8 cellular contexts compared by ENCODE assay signal in the genomic region with DNA sequence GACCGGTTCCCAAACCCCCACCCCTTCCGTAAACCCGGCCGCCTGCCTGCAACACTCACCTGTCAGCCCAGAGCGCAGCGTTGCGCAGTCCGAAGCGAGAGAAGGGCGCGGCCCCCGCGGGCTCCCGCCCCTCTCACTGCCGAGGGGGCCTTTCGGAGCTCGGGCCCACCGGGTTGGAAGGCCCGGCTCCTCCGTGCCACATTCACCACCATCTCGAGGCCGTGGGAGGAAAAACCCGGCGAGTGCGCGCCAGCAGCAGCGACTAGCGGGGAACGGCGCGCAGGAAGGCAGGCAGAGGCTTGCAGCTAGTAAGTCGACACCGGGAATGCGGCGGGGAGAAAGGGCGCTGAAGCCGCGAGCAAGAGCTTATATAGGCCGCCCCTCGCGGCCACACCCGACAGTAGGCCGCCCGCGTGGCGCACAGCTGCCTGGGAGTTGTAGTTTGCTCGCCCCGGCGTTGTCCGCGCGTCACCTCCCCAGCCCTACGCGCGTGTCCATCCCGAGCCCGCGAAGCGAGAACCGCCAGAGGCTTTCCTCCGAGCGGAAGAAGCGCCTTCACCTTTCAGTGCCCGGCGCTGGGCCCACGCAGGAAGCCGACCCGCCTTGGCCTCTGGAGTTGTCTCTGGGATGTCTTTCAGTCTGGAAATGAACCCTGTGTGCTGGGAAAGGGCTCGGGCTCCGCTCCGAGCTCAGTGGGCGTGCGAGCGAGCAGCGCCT. TPM values are rescaled to one million over a fixed set of nuclear protein-coding genes. Genes with fewer than 3 reads are reported as not detected.
DNase-seq lines count a peak whose midpoint lies in the region; ATAC-seq and TF ChIP-seq lines count a peak whose summit lies in the region.

No MANE protein-coding gene starts in this region.

- intact Hi-C loops in activated T-helper 1 cell treated with anti-CD3 and anti-CD28 coated beads, Interleukin-12 subunit alpha, Interleukin-12 subunit beta, Interleukin-2, Interleukin-4 antibody, amounts not matched to agents 30 ng/mL and 10 ng/mL and 1 ng/mL, durations not matched to agents 14 hours and 24 hours and 36 hours (cut with micrococcal nuclease), result loop anchor here (1.0 to 5.0 kb wide), 12 partner anchors 22 to 346 kb away; partner anchors contain the start of genes GMEB1, PHACTR4, RCC1 and RNU11
- intact Hi-C loops in natural killer cell (cut with micrococcal nuclease), result loop anchor here (1.0 to 2.0 kb wide), 2 partner anchors 63 to 155 kb away; partner anchors contain the start of gene YTHDF2

- ATAC-seq in DND-41 (ENCODE audit: insufficient read depth, low read depth) (peak; percentile 89), GM21723 (IDR thresholded peaks at IDR 0.05; ENCODE audit: unreplicated experiment) (peak; percentile 82), natural killer cell (peak; percentile 90 to 95 (median 94))

- peaks cover 31% of the 10 kb centered on the region for H3K4me1 Mint-ChIP-seq in activated T-helper 1 cell treated with anti-CD3 and anti-CD28 coated beads, Interleukin-12 subunit alpha, Interleukin-12 subunit beta, Interleukin-2, Interleukin-4 antibody, amounts not matched to agents 30 ng/mL and 10 ng/mL and 1 ng/mL, durations not matched to agents 14 hours and 24 hours and 36 hours (ENCODE audit: low read depth)
- peaks cover 38 to 41% of the 10 kb centered on the region in 2 donors for H3K4me1 Mint-ChIP-seq in natural killer cell

- H3K9ac ChIP-seq in DND-41 (ENCODE audit: low read depth, low read length), result peak overlapping the region; percentile 95

- peak overlapping the region; percentile 80 for H2AFZ ChIP-seq in DND-41 (ENCODE audit: low read depth, low read length)

- peak; percentile 94 to 97 for TF ChIP-seq POLR2A in Peyer's patch (IDR thresholded peaks at IDR 0.05)

- H3K4me3 ChIP-seq in DND-41 (ENCODE audit: low read depth in 1 of 2, low read length in 2 of 2), result peak overlapping the region; percentile 86 to 89
- peak overlapping the region; percentile 64 to 86 (median 78) for H3K4me3 ChIP-seq in Peyer's patch

- peaks cover 29% of the 10 kb centered on the region for H3K79me2 ChIP-seq in DND-41 (ENCODE audit: insufficient read depth, low read length)

- peak; percentile 94 for DNase-seq in DND-41
- DNase-seq in KG1 (lab: John Stamatoyannopoulos, UW), result peak; percentile 79
- DNase-seq in Peyer's patch, result peak; percentile 96 to 98 (median 97)
- DNase-seq in activated T-helper 1 cell treated with anti-CD3 and anti-CD28 coated beads, Interleukin-12 subunit alpha, Interleukin-12 subunit beta, Interleukin-2, Interleukin-4 antibody, amounts not matched to agents 30 ng/mL and 10 ng/mL and 1 ng/mL, durations not matched to agents 14 hours and 24 hours and 36 hours (ENCODE audit: low spot score), result peak; percentile 94
- peak; percentile 97 for DNase-seq in fibroblast of gingiva (ENCODE audit: low read depth)
- DNase-seq in natural killer cell, result peak; percentile 80
- DNase-seq in stimulated activated naive CD4-positive, alpha-beta T cell (lab: John Stamatoyannopoulos, UW), result peak; percentile 87 to 92 (median 90)

- peak overlapping the region; percentile 85 for H3K27ac Mint-ChIP-seq in activated T-helper 1 cell treated with anti-CD3 and anti-CD28 coated beads, Interleukin-12 subunit alpha, Interleukin-12 subunit beta, Interleukin-2, Interleukin-4 antibody, amounts not matched to agents 30 ng/mL and 10 ng/mL and 1 ng/mL, durations not matched to agents 14 hours and 24 hours and 36 hours
- H3K27ac Mint-ChIP-seq in natural killer cell, result peak overlapping the region; percentile 83 to 89

- peak; percentile 18 for TF ChIP-seq CTCF in DND-41 (IDR thresholded peaks at IDR 0.05; ENCODE audit: borderline replicate concordance, extremely low read depth, low read length, poor library complexity, severe bottlenecking)
- TF ChIP-seq CTCF in Peyer's patch (IDR thresholded peaks at IDR 0.05), result peak in 4 of 6 experiments; percentile 22 to 41 (median 30)
- peak; percentile 5 for TF ChIP-seq CTCF in natural killer cell (IDR thresholded peaks at IDR 0.05)

- peaks cover 38% of the 10 kb centered on the region for H3K36me3 Mint-ChIP-seq in activated T-helper 1 cell treated with anti-CD3 and anti-CD28 coated beads, Interleukin-12 subunit alpha, Interleukin-12 subunit beta, Interleukin-2, Interleukin-4 antibody, amounts not matched to agents 30 ng/mL and 10 ng/mL and 1 ng/mL, durations not matched to agents 14 hours and 24 hours and 36 hours (ENCODE audit: low read depth)
- H3K36me3 Mint-ChIP-seq in natural killer cell, result peaks cover 16% of the 10 kb centered on the region

- H3K27ac ChIP-seq in DND-41 (ENCODE audit: low read length) (peak overlapping the region; percentile 75), Peyer's patch (peak overlapping the region; percentile 84 to 87 (median 86))

- H3K36me3 ChIP-seq in DND-41 (ENCODE audit: insufficient read depth, low read length) (peaks cover 48% of the 10 kb centered on the region), Peyer's patch (peaks cover 0 to 37% (median 0%) of the 10 kb centered on the region in 3 donors)

- no peaks in the 10 kb centered on the region for H3K27me3 Mint-ChIP-seq in activated T-helper 1 cell treated with anti-CD3 and anti-CD28 coated beads, Interleukin-12 subunit alpha, Interleukin-12 subunit beta, Interleukin-2, Interleukin-4 antibody, amounts not matched to agents 30 ng/mL and 10 ng/mL and 1 ng/mL, durations not matched to agents 14 hours and 24 hours and 36 hours (ENCODE audit: insufficient read depth)
- H3K27me3 Mint-ChIP-seq in natural killer cell (ENCODE audit: low read depth in 2 of 2), result peaks cover 0 to 3% of the 10 kb centered on the region in 2 donors

- no peaks in the 10 kb centered on the region for H3K9me3 Mint-ChIP-seq in activated T-helper 1 cell treated with anti-CD3 and anti-CD28 coated beads, Interleukin-12 subunit alpha, Interleukin-12 subunit beta, Interleukin-2, Interleukin-4 antibody, amounts not matched to agents 30 ng/mL and 10 ng/mL and 1 ng/mL, durations not matched to agents 14 hours and 24 hours and 36 hours
- no peaks in the 10 kb centered on the region for H3K9me3 Mint-ChIP-seq in natural killer cell

- no peaks in the 10 kb centered on the region for H3K9me3 ChIP-seq in DND-41 (ENCODE audit: insufficient read depth, low read length, severe bottlenecking)
- no peaks in the 10 kb centered on the region for H3K9me3 ChIP-seq in Peyer's patch

- H3K4me3 Mint-ChIP-seq in activated T-helper 1 cell treated with anti-CD3 and anti-CD28 coated beads, Interleukin-12 subunit alpha, Interleukin-12 subunit beta, Interleukin-2, Interleukin-4 antibody, amounts not matched to agents 30 ng/mL and 10 ng/mL and 1 ng/mL, durations not matched to agents 14 hours and 24 hours and 36 hours, result peak overlapping the region; percentile 99
- peak overlapping the region; percentile 92 for H3K4me3 Mint-ChIP-seq in natural killer cell

- H3K4me1 ChIP-seq in DND-41 (ENCODE audit: insufficient read depth, low read length), result peaks cover 33% of the 10 kb centered on the region
- peaks cover 0 to 14% (median 3%) of the 10 kb centered on the region in 4 donors for H3K4me1 ChIP-seq in Peyer's patch

- H4K20me1 ChIP-seq in DND-41 (ENCODE audit: insufficient read depth, low read length), result peaks cover 28% of the 10 kb centered on the region

- peak overlapping the region; percentile 84 for H3K4me2 ChIP-seq in DND-41 (ENCODE audit: insufficient read depth, low read length)

- no peaks in the 10 kb centered on the region for H3K27me3 ChIP-seq in DND-41 (ENCODE audit: insufficient read depth, low read length, poor library complexity)
- no peaks in the 10 kb centered on the region for H3K27me3 ChIP-seq in Peyer's patch

RNA-seq across cellular contexts. Expression of gene RAB42, which starts 10.4 kb away (rescaled TPM):
- 1 to 10 TPM; 1.8 to 6.6 (median 4.6) TPM for total RNA-seq in Peyer's patch
- 0.27 TPM in 1 of 2 replicates, not detected in the other for total RNA-seq in activated T-helper 1 cell treated with anti-CD3 and anti-CD28 coated beads, Interleukin-12 subunit alpha, Interleukin-12 subunit beta, Interleukin-2, Interleukin-4 antibody, amounts not matched to agents 30 ng/mL and 10 ng/mL and 1 ng/mL, durations not matched to agents 14 hours and 24 hours and 36 hours
- under 1 TPM in 1 of 3 donors, not detected in 2; 0.38 TPM for total RNA-seq in natural killer cell

RNA-seq across cellular contexts. Expression of gene TRNAU1AP, which starts 28.8 kb away (rescaled TPM):
- total RNA-seq in Peyer's patch, result 10 to 100 TPM; 12.3 to 48.7 (median 25.4) TPM
- 40.2 and 41.0 TPM in 2 replicates for total RNA-seq in activated T-helper 1 cell treated with anti-CD3 and anti-CD28 coated beads, Interleukin-12 subunit alpha, Interleukin-12 subunit beta, Interleukin-2, Interleukin-4 antibody, amounts not matched to agents 30 ng/mL and 10 ng/mL and 1 ng/mL, durations not matched to agents 14 hours and 24 hours and 36 hours
- total RNA-seq in natural killer cell, result 10 to 100 TPM; 28.3 to 38.7 (median 32.1) TPM

Comparison
In these comparisons a context has a peak if more than half of its experiments do, and no peak if none do; other contexts are left out.
1. Peak in every context shown above with its lines: DNase-seq, ATAC-seq, H3K4me3 ChIP-seq and H3K27ac ChIP-seq.